10 cellular contexts compared by ENCODE assay signal in the genomic region with DNA sequence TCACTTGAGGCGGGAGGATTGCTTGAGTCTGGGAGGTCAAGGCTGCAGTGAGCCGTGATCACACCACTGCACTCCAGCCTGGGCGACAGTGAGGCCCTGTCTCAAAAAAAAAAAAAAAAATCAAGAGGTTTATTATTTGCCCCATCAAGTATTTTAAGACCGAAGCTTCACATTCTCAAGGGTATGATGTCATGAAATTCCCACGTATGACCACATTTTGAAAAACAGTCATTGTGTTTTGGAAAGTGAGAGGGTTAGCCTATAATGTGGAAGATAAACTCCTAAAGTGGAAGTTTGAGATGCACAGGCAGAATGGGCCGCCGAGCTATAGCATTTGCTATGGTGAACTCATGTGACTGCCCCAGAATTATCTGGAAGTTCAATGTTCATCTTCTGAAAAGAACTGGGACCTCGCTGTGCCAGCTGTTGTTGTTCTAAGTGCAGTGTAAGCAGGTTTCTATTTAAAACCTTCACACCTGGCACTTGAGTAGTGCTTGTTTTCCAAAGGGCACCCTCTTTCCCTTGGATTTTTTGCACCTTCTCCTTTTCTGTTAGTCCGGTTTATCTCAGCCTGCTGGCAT.
DNase-seq lines count a peak whose midpoint lies in the region; ATAC-seq and TF ChIP-seq lines count a peak whose summit lies in the region.
"Had no signal": no experiment of that assay in that cellular context is flagged by ENCODE, and none has a peak within 500 bp of the region (broad histone marks: within the 10 kb centered on the region; RNA-seq: fewer than 3 reads in every experiment).

No MANE protein-coding gene starts in this region.

- H3K9me3 ChIP-seq in parathyroid adenoma (ENCODE audit: control insufficient read depth, low read length) (no peaks in the 10 kb centered on the region), OCI-LY7 (ENCODE audit: low read length) (no peaks in the 10 kb centered on the region)
- H3K9me3 ChIP-seq: adrenal gland had no signal

- H3K27ac ChIP-seq in parathyroid adenoma, result peak overlapping the region; percentile 99
- H3K27ac ChIP-seq in OCI-LY7 (ENCODE audit: low read depth, low read length, poor library complexity, severe bottlenecking), result no peak overlapping the region
- H3K27ac ChIP-seq: adrenal gland had no signal

- CTCF ChIA-PET in OCI-LY7 (lab: Charles Lee; ENCODE audit: unreplicated experiment), result no interaction called here

- DNase-seq in DMS53 (lab: John Stamatoyannopoulos, UW), result peak; percentile 69
- peak; percentile 99 for DNase-seq in NCI-H510A treated with DMSO at 0.1 percent for 48 hours (lab: John Stamatoyannopoulos, UW)
- peak; percentile 36 for DNase-seq in fibroblast of the aortic adventitia (ENCODE audit: low read depth)
- DNase-seq in OCI-LY7 (ENCODE audit: low spot score), result no peak
- no peak for DNase-seq in activated CD4-positive, alpha-beta T cell treated with anti-CD3 and anti-CD28 coated beads, Interleukin-2, amount 50 U/mL, for 1 hour
- DNase-seq: adrenal gland, H7 had no signal

- TF ChIP-seq CTCF in fibroblast of the aortic adventitia (IDR thresholded peaks at IDR 0.05; ENCODE audit: insufficient read depth, low read length) (no peak), parathyroid adenoma (IDR thresholded peaks at IDR 0.05) (no peak), OCI-LY7 (conservative IDR thresholded peaks at IDR 0.05; ENCODE audit: low read length) (no peak)

- no peaks in the 10 kb centered on the region for H4K20me1 ChIP-seq in OCI-LY7 (ENCODE audit: insufficient read depth, low read length)

- H3K4me3 ChIP-seq in fibroblast of the aortic adventitia (ENCODE audit: low read depth, low read length), result no peak overlapping the region
- H3K4me3 ChIP-seq in parathyroid adenoma (ENCODE audit: low read depth, low read length), result peak overlapping the region; percentile 43
- H3K4me3 ChIP-seq in OCI-LY7 (ENCODE audit: low read depth, low read length, poor library complexity, severe bottlenecking), result no peak overlapping the region
- H3K4me3 ChIP-seq: adrenal gland had no signal

- ATAC-seq in GM21390 (IDR thresholded peaks at IDR 0.05; ENCODE audit: unreplicated experiment) (no peak), HG03342 (IDR thresholded peaks at IDR 0.05; ENCODE audit: unreplicated experiment) (no peak)

- H3K4me2 ChIP-seq in parathyroid adenoma (ENCODE audit: low read length), result peak overlapping the region; percentile 46
- no peak overlapping the region for H3K4me2 ChIP-seq in OCI-LY7 (ENCODE audit: low read length)

- H3K79me2 ChIP-seq in parathyroid adenoma (no peaks in the 10 kb centered on the region), OCI-LY7 (ENCODE audit: insufficient read depth, low read depth, low read length) (no peaks in the 10 kb centered on the region)

- intact Hi-C loops in OCI-LY7 (cut with micrococcal nuclease; ENCODE audit: unreplicated experiment), result no loop called here

- no peak overlapping the region for H3K9ac ChIP-seq in parathyroid adenoma

- no peaks in the 10 kb centered on the region for H3K27me3 ChIP-seq in parathyroid adenoma (ENCODE audit: control insufficient read depth, insufficient read depth, low read length)
- H3K27me3 ChIP-seq: adrenal gland had no signal

- H3K36me3 ChIP-seq in parathyroid adenoma (ENCODE audit: control insufficient read depth, insufficient read depth, low read length), result no peaks in the 10 kb centered on the region
- no peaks in the 10 kb centered on the region for H3K36me3 ChIP-seq in OCI-LY7 (ENCODE audit: insufficient read depth, low read length)
- H3K36me3 ChIP-seq: adrenal gland had no signal

- H2AFZ ChIP-seq in parathyroid adenoma, result peak overlapping the region; percentile 53
- no peak overlapping the region for H2AFZ ChIP-seq in OCI-LY7 (ENCODE audit: low read length)

- POLR2A ChIA-PET in OCI-LY7 (lab: Charles Lee), result interaction anchor here (0.6 to 0.7 kb wide), 2 partner anchors 11 to 31 kb away, joined by 3 to 4 read pairs; no protein-coding TSS in a partner anchor

- H3K4me1 ChIP-seq in parathyroid adenoma, result peaks cover 45% of the 10 kb centered on the region
- H3K4me1 ChIP-seq in OCI-LY7 (ENCODE audit: insufficient read depth, low read length, poor library complexity, severe bottlenecking), result peaks cover 8% of the 10 kb centered on the region
- H3K4me1 ChIP-seq: adrenal gland had no signal

- H3K9me2 ChIP-seq in OCI-LY7 (ENCODE audit: insufficient read depth, low read length), result no peaks in the 10 kb centered on the region

- BruUV-seq in OCI-LY7 (replicated peaks; lab: Mats Ljungman, UMichigan), result no TSS peak

Comparison
In these comparisons a context has a peak if more than half of its experiments do, and no peak if none do; other contexts are left out.
1. DNase-seq: peak in DMS53 (single experiment), NCI-H510A treated with DMSO at 0.1 percent for 48 hours (single experiment) and fibroblast of the aortic adventitia (single experiment); none in OCI-LY7 (single experiment) and activated CD4-positive, alpha-beta T cell treated with anti-CD3 and anti-CD28 coated beads, Interleukin-2, amount 50 U/mL, for 1 hour (single experiment).